Comparison of ENCODE assay signal across 22 cellular contexts in genomic region chr1:45526135-45526644, GRCh38. TPM values are rescaled to one million over a fixed set of nuclear protein-coding genes. Genes with fewer than 3 reads are reported as not detected.
DNase-seq lines count a peak whose midpoint lies in the region; ATAC-seq and TF ChIP-seq lines count a peak whose summit lies in the region.
"Had no signal": no experiment of that assay in that cellular context is flagged by ENCODE, and none has a peak within 500 bp of the region (broad histone marks: within the 10 kb centered on the region; RNA-seq: fewer than 3 reads in every experiment).

No MANE protein-coding gene starts in this region.

- H3F3A ChIP-seq in GM23338 (replicated peaks; ENCODE audit: low read depth) = peaks cover 8% of the 10 kb centered on the region
- peaks cover 32% of the 10 kb centered on the region for H3F3A ChIP-seq in PC-9 (ENCODE audit: insufficient read depth, low read depth)

- H3K4me1 ChIP-seq in GM23338 (ENCODE audit: insufficient read depth) (peaks cover 29% of the 10 kb centered on the region), PC-9 (replicated peaks; ENCODE audit: insufficient read depth) (peaks cover 40% of the 10 kb centered on the region)

- H3K4me3 ChIP-seq in GM23338 = no peak overlapping the region
- no peak overlapping the region for H3K4me3 ChIP-seq in PC-9
- H3K4me3 ChIP-seq: SK-N-MC had no signal

- BruUV-seq in PC-9 (replicated peaks; lab: Mats Ljungman, UMichigan) = no TSS peak

- H3K4me1 Mint-ChIP-seq in GM23338 = peaks cover 36% of the 10 kb centered on the region
- peaks cover 47% of the 10 kb centered on the region for H3K4me1 Mint-ChIP-seq in nephron progenitor cell

- intact Hi-C loops in PC-9 (cut with micrococcal nuclease; ENCODE audit: unreplicated experiment) = no loop called here

- H3K27me3 Mint-ChIP-seq in GM23338 (ENCODE audit: insufficient read depth, low read depth, poor library complexity) = peaks cover 5% of the 10 kb centered on the region
- peaks cover 7% of the 10 kb centered on the region for H3K27me3 Mint-ChIP-seq in nephron progenitor cell (ENCODE audit: low read depth, poor library complexity)

- H3K9me3 ChIP-seq in PC-9 (ENCODE audit: insufficient read depth, low read depth) = no peaks in the 10 kb centered on the region

- H3K27ac Mint-ChIP-seq in GM23338 (no peak overlapping the region), nephron progenitor cell (peak overlapping the region; percentile 13)
- H3K27ac Mint-ChIP-seq: activated CD4-positive, alpha-beta memory T cell treated with anti-CD3 and anti-CD28 coated beads for 36 hours; HFFc6; stimulated activated naive CD8-positive, alpha-beta T cell treated with anti-CD3 and anti-CD28 coated beads, Interleukin-15, Interleukin-2, amounts not matched to agents 100 ng/mL and 50 ng/mL, for 24 hours; T-helper 2 cell treated with Interferon-gamma antibody and Interleukin-4, amounts not matched to agents 5 μg/mL and 100 μg/mL, for 36 hours had no signal

- H3K4me3 Mint-ChIP-seq in GM23338 (no peak overlapping the region), nephron progenitor cell (no peak overlapping the region)
- H3K4me3 Mint-ChIP-seq: activated CD4-positive, alpha-beta memory T cell treated with anti-CD3 and anti-CD28 coated beads for 36 hours; HFFc6; stimulated activated naive CD8-positive, alpha-beta T cell treated with anti-CD3 and anti-CD28 coated beads, Interleukin-15, Interleukin-2, amounts not matched to agents 100 ng/mL and 50 ng/mL, for 24 hours; T-helper 2 cell treated with Interferon-gamma antibody and Interleukin-4, amounts not matched to agents 5 μg/mL and 100 μg/mL, for 36 hours had no signal

- no peaks in the 10 kb centered on the region for H3K36me3 ChIP-seq in GM23338 (ENCODE audit: insufficient read depth)
- no peaks in the 10 kb centered on the region for H3K36me3 ChIP-seq in PC-9 (ENCODE audit: low read depth)

- no peak overlapping the region for H3K4me2 ChIP-seq in GM23338
- peak overlapping the region; percentile 9; the same call in 1 of the 2 replicates for H3K4me2 ChIP-seq in PC-9

- TF ChIP-seq CTCF in GM23338 (conservative IDR thresholded peaks at IDR 0.05; ENCODE audit: low read depth in 2 of 2) (no peak), PC-9 (conservative IDR thresholded peaks at IDR 0.05) (no peak), nephron progenitor cell (IDR thresholded peaks at IDR 0.05) (no peak)

- POLR2A ChIA-PET in PC-9 (lab: Charles Lee; ENCODE audit: unreplicated experiment) = interaction anchor here (0.7 kb wide), 1 partner anchor 119 kb away, joined by 5 read pairs; no protein-coding TSS in a partner anchor

- H3K79me2 ChIP-seq in GM23338 (replicated peaks; ENCODE audit: insufficient read depth) (peaks cover 5% of the 10 kb centered on the region), PC-9 (ENCODE audit: low read depth) (peaks cover 23% of the 10 kb centered on the region)

- peaks cover under 1% of the 10 kb centered on the region; the same call in 2 of the 3 replicates for H3K36me3 Mint-ChIP-seq in GM23338 (ENCODE audit: low read depth)
- no peaks in the 10 kb centered on the region for H3K36me3 Mint-ChIP-seq in nephron progenitor cell (ENCODE audit: low read depth)

- DNase-seq in GM23338 (ENCODE audit: low spot score) (no peak), PC-9 (peak in 1 of 2 experiments; percentile 58), nephron progenitor cell (no peak), NCI-H1930 (lab: John Stamatoyannopoulos, UW) (no peak)
- no peak for DNase-seq in stimulated activated naive CD4-positive, alpha-beta T cell (lab: John Stamatoyannopoulos, UW)
- DNase-seq: activated CD4-positive, alpha-beta memory T cell treated with anti-CD3 and anti-CD28 coated beads for 36 hours; activated naive CD4-positive, alpha-beta T cell; amniotic stem cell; EL; head of caudate nucleus; HFFc6; Karpas-422; left ventricle myocardium superior; NCI-H187 treated with DMSO at 0.1 percent for 48 hours; NCI-H446 treated with DMSO at 0.1 percent for 48 hours; RPMI8226; small intestine; stimulated activated CD4-positive, alpha-beta T cell treated with anti-CD3 and anti-CD28 coated beads, Interleukin-2, amount 100 ng/mL, for 48 hours; trophoblast cell had no signal

- H3K9me3 Mint-ChIP-seq in GM23338 (no peaks in the 10 kb centered on the region), nephron progenitor cell (no peaks in the 10 kb centered on the region)
- H3K9me3 Mint-ChIP-seq: activated CD4-positive, alpha-beta memory T cell treated with anti-CD3 and anti-CD28 coated beads for 36 hours; HFFc6; stimulated activated naive CD8-positive, alpha-beta T cell treated with anti-CD3 and anti-CD28 coated beads, Interleukin-15, Interleukin-2, amounts not matched to agents 100 ng/mL and 50 ng/mL, for 24 hours; T-helper 2 cell treated with Interferon-gamma antibody and Interleukin-4, amounts not matched to agents 5 μg/mL and 100 μg/mL, for 36 hours had no signal

- H2AFZ ChIP-seq in GM23338 (0 out of 2 replicates have a peak overlapping the region, but pooled peaks have one; percentile 5), PC-9 (no peak overlapping the region)

- H3K27me3 ChIP-seq in GM23338 (ENCODE audit: insufficient read depth) (no peaks in the 10 kb centered on the region), PC-9 (ENCODE audit: insufficient read depth, low read depth) (no peaks in the 10 kb centered on the region)

- ATAC-seq in GM23338 = no peak
- ATAC-seq: left ventricle myocardium superior had no signal

- CTCF ChIA-PET in PC-9 (lab: Charles Lee) = no interaction called here

- no peaks in the 10 kb centered on the region for H4K20me1 ChIP-seq in GM23338 (replicated peaks; ENCODE audit: insufficient read depth)
- peaks cover 4% of the 10 kb centered on the region; the same call in 1 of the 2 replicates for H4K20me1 ChIP-seq in PC-9 (ENCODE audit: insufficient read depth)

- H3K27ac ChIP-seq in GM23338 (ENCODE audit: low read depth) (no peak overlapping the region), PC-9 (peak overlapping the region; percentile 81)

- H3K9me2 ChIP-seq in GM23338 (ENCODE audit: insufficient read depth) (no peaks in the 10 kb centered on the region), PC-9 (ENCODE audit: insufficient read depth) (no peaks in the 10 kb centered on the region)

TF ChIP-seq in GM23338, 12 proteins besides CTCF, POLR2A, EP300 and RAD21:
- TF ChIP-seq EZH2 (IDR thresholded peaks at IDR 0.05; ENCODE audit: low read depth, unreplicated experiment) (no peak), ETS1 (IDR thresholded peaks at IDR 0.05) (no peak), EZH2phosphoT487 (IDR thresholded peaks at IDR 0.05; ENCODE audit: unreplicated experiment) (no peak), ZNF114 (CRISPR knock-in tag; IDR thresholded peaks at IDR 0.05) (no peak), POLR2AphosphoS5 (IDR thresholded peaks at IDR 0.05; ENCODE audit: low read depth) (no peak)

RNA-seq across cellular contexts. Expression of gene PRDX1, which starts 4.5 kb away (rescaled TPM):
- total RNA-seq in GM23338 (2014; rRNA removed; shearing (Covaris generic)) = 1,070 and 1,109 TPM in 2 replicates
- polyA plus RNA-seq in GM23338 (2016; fragmentation: Nextera tagmentation; extraction: Ambion mirVana) = 2,149 and 2,351 TPM in 2 replicates
- total RNA-seq in PC-9 (2021) = 1,455 and 1,838 TPM in 2 replicates

RNA-seq across cellular contexts. Expression of gene AKR1A1, which starts 24.4 kb away (rescaled TPM):
- total RNA-seq in GM23338 (2014; rRNA removed; shearing (Covaris generic)) = 172 and 186 TPM in 2 replicates
- 275 and 293 TPM in 2 replicates for polyA plus RNA-seq in GM23338 (2016; fragmentation: Nextera tagmentation; extraction: Ambion mirVana)
- total RNA-seq in PC-9 (2021) = 202 and 277 TPM in 2 replicates

RNA-seq across cellular contexts. Expression of gene MMACHC, which starts 26.1 kb away (rescaled TPM):
- total RNA-seq in GM23338 (2014; rRNA removed; shearing (Covaris generic)) = 3.0 and 3.7 TPM in 2 replicates
- polyA plus RNA-seq in GM23338 (2016; fragmentation: Nextera tagmentation; extraction: Ambion mirVana) = 4.6 and 4.9 TPM in 2 replicates
- total RNA-seq in PC-9 (2021) = 3.0 and 7.3 TPM in 2 replicates

RNA-seq across cellular contexts. Expression of gene CCDC163, which starts 26.3 kb away (rescaled TPM):
- total RNA-seq in GM23338 (2014; rRNA removed; shearing (Covaris generic)) = 1.2 and 1.6 TPM in 2 replicates
- 4.5 and 4.6 TPM in 2 replicates for polyA plus RNA-seq in GM23338 (2016; fragmentation: Nextera tagmentation; extraction: Ambion mirVana)
- total RNA-seq in PC-9 (2021) = 4.2 and 4.4 TPM in 2 replicates

RNA-seq across cellular contexts. Expression of gene TESK2, which starts 35.2 kb away (rescaled TPM):
- 11.4 and 14.0 TPM in 2 replicates for total RNA-seq in GM23338 (2014; rRNA removed; shearing (Covaris generic))
- 5.2 and 6.0 TPM in 2 replicates for polyA plus RNA-seq in GM23338 (2016; fragmentation: Nextera tagmentation; extraction: Ambion mirVana)
- total RNA-seq in PC-9 (2021) = 13.8 and 17.5 TPM in 2 replicates
